8 cellular contexts compared by ENCODE assay signal in the genomic region with DNA sequence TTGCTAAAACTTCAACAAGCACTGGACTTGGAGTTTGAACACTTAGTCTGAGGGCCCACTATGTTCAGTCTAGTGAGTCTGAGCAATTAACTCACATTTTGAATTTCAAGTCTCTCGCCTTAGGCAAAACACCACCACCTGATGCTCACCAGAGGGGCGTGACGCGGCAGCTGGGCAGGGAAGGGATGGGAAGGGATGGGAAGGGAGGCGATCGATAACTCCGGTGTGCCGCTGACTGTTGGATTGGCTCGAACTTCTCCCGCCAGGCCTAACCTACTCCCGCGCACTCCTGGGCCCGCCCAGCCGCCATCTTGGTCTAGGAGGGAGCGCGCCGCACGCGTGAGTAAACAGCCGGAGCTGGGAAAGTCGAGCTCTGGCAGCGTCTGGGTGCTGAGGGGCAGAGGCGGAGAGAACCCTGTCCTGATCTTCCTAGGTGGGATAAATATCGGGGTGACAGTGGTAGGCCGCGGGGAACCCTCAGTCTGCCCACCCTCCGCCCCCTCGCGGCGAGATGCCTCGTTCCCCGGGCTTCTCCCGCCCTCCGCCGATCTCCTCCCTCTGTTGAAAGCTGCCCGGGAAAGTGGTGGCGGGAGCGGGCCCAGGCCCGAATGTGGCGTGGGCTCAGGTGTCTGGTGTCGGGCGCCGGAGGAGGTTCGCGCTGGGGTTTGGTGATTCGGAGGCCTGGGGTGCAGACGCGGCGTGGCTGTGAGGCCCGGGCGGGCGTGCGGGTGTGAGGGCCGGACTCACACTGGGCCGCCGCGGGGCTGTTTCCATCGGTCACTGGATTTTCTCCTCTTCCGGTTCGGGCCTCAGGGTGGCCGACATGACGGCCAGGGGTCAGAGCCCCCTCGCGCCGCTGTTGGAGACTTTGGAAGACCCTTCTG. TPM values are rescaled to one million over a fixed set of nuclear protein-coding genes. Genes with fewer than 3 reads are reported as not detected.
DNase-seq lines count a peak whose midpoint lies in the region; ATAC-seq and TF ChIP-seq lines count a peak whose summit lies in the region.

A gene with protein sequence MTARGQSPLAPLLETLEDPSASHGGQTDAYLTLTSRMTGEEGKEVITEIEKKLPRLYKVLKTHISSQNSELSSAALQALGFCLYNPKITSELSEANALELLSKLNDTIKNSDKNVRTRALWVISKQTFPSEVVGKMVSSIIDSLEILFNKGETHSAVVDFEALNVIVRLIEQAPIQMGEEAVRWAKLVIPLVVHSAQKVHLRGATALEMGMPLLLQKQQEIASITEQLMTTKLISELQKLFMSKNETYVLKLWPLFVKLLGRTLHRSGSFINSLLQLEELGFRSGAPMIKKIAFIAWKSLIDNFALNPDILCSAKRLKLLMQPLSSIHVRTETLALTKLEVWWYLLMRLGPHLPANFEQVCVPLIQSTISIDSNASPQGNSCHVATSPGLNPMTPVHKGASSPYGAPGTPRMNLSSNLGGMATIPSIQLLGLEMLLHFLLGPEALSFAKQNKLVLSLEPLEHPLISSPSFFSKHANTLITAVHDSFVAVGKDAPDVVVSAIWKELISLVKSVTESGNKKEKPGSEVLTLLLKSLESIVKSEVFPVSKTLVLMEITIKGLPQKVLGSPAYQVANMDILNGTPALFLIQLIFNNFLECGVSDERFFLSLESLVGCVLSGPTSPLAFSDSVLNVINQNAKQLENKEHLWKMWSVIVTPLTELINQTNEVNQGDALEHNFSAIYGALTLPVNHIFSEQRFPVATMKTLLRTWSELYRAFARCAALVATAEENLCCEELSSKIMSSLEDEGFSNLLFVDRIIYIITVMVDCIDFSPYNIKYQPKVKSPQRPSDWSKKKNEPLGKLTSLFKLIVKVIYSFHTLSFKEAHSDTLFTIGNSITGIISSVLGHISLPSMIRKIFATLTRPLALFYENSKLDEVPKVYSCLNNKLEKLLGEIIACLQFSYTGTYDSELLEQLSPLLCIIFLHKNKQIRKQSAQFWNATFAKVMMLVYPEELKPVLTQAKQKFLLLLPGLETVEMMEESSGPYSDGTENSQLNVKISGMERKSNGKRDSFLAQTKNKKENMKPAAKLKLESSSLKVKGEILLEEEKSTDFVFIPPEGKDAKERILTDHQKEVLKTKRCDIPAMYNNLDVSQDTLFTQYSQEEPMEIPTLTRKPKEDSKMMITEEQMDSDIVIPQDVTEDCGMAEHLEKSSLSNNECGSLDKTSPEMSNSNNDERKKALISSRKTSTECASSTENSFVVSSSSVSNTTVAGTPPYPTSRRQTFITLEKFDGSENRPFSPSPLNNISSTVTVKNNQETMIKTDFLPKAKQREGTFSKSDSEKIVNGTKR (N-terminal part only) (plus strand): TSS at position 302 of the 884 bp plus-strand sequence. CDS start 522 bp downstream, at position 824.

- H2AFZ ChIP-seq in neuron (ENCODE audit: low read depth, low read length): peak within 1 kb of the TSS; percentile 81

- no peaks in the 10 kb centered on the region for H3K27me3 ChIP-seq in HAP-1 (ENCODE audit: low read depth)
- no peaks in the 10 kb centered on the region for H3K27me3 ChIP-seq in MG63
- H3K27me3 ChIP-seq in foreskin keratinocyte: no peaks in the 10 kb centered on the region
- no peaks in the 10 kb centered on the region for H3K27me3 ChIP-seq in neuron (ENCODE audit: insufficient read depth, low read length)
- no peaks in the 10 kb centered on the region for H3K27me3 ChIP-seq in subcutaneous abdominal adipose tissue (ENCODE audit: control insufficient read depth in 5 of 5, insufficient read depth in 4 of 5, low read length in 5 of 5)

- H3K36me3 ChIP-seq in HAP-1 (replicated peaks) (peaks cover 36% of the 10 kb centered on the region), MG63 (peaks cover 39% of the 10 kb centered on the region), neuron (ENCODE audit: insufficient read depth, low read length) (peaks cover 33% of the 10 kb centered on the region), subcutaneous abdominal adipose tissue (ENCODE audit: control insufficient read depth in 5 of 5, insufficient read depth in 5 of 5, low read length in 5 of 5) (peaks cover 7 to 16% (median 14%) of the 10 kb centered on the region in 5 donors)

- ATAC-seq in foreskin keratinocyte: peak; percentile 97

- H3K27ac ChIP-seq in foreskin keratinocyte (peak within 1 kb of the TSS; percentile 80), subcutaneous abdominal adipose tissue (ENCODE audit: low read depth, low read length) (peak within 1 kb of the TSS; percentile 96)

- H3K4me3 ChIP-seq in HAP-1 (peak within 1 kb of the TSS; percentile 89), MG63 (peak within 1 kb of the TSS; percentile 82), neuron (ENCODE audit: low read length) (peak within 1 kb of the TSS; percentile 97), subcutaneous abdominal adipose tissue (ENCODE audit: low read depth in 1 of 5, low read length in 5 of 5) (peak within 1 kb of the TSS; percentile 89 to 94 (median 92))

- H3K9ac ChIP-seq in subcutaneous abdominal adipose tissue (ENCODE audit: low read length in 5 of 5): peak within 1 kb of the TSS; percentile 77 to 99 (median 96)

- in situ Hi-C loops in HAP-1 (cut with MboI; ENCODE audit: low sequenced_read_pairs): no loop called here

- peak; percentile 72 for TF ChIP-seq CTCF in foreskin keratinocyte (conservative IDR thresholded peaks at IDR 0.05)

- H3K9me3 ChIP-seq in HAP-1: peaks cover 4% of the 10 kb centered on the region; the same call in 1 of the 2 replicates
- no peaks in the 10 kb centered on the region for H3K9me3 ChIP-seq in MG63
- H3K9me3 ChIP-seq in neuron (ENCODE audit: low read length): no peaks in the 10 kb centered on the region
- no peaks in the 10 kb centered on the region for H3K9me3 ChIP-seq in subcutaneous abdominal adipose tissue (ENCODE audit: control insufficient read depth in 5 of 5, low read length in 5 of 5)

- DNase-seq in GF-D8 (lab: John Stamatoyannopoulos, UW): peak; percentile 62
- DNase-seq in HAP-1 (ENCODE audit: low spot score in 2 of 2): peak; percentile 96
- peak; percentile 96 for DNase-seq in MG63
- peak; percentile 95 for DNase-seq in SIG-M5 treated with dmso at 0.1 percent for 504 hours (lab: John Stamatoyannopoulos, UW; ENCODE audit: unreplicated experiment)
- DNase-seq in activated gamma-delta T cell treated with Interleukin-2 at 50 U/mL for 16 hours: peak; percentile 64
- peak; percentile 86 to 93 for DNase-seq in foreskin keratinocyte

- H3K4me1 ChIP-seq in HAP-1: peaks cover 14% of the 10 kb centered on the region
- H3K4me1 ChIP-seq in foreskin keratinocyte: no peaks in the 10 kb centered on the region
- peaks cover 8% of the 10 kb centered on the region for H3K4me1 ChIP-seq in neuron (ENCODE audit: insufficient read depth, low read length)
- H3K4me1 ChIP-seq in subcutaneous abdominal adipose tissue (ENCODE audit: control insufficient read depth in 5 of 5, insufficient read depth in 5 of 5, low read length in 5 of 5): peaks cover 0 to 17% (median 12%) of the 10 kb centered on the region in 5 donors

RNA-seq across cellular contexts. Expression of the gene that starts here (rescaled TPM):
- 25.4 and 32.4 TPM in 2 replicates for total RNA-seq in MG63 (2014; rRNA removed; shearing (Covaris generic); ENCODE audit: low replicate concordance)
- 33.4 and 35.6 TPM in 2 replicates for total RNA-seq in foreskin keratinocyte
- polyA plus RNA-seq in foreskin keratinocyte: 2.7 and 3.2 TPM in 2 replicates

Comparison
In these comparisons a context has a peak if more than half of its experiments do, and no peak if none do; other contexts are left out.
1. Peak in every context shown above with its lines: DNase-seq, ATAC-seq, H3K4me3 ChIP-seq and H3K27ac ChIP-seq.